In the genomic region with DNA sequence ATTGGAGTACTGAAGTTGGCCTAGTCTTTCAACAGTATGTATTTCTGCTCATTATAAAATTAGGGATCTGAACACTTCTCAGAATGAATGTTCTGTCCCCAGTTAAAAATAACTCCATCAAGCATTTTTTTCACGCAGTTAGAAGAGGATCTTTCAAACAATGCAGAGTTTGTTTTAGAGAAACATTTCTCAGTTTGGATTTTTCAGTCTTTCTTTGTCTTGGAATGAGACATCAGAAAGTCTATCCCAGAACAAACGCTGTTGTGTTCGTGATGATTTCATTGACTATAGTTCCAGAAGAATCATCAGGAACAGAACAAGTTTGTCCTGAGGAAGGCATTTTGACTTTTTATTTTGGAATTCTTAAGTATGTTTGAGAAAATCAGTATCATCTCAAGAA, we compare ENCODE assay signal across 25 cellular contexts.
A peak's percentile ranks its signal among the peaks of the same experiment; 100 is the strongest.
DNase-seq lines count a peak whose midpoint lies in the region; ATAC-seq and TF ChIP-seq lines count a peak whose summit lies in the region.
"Had no signal": no experiment of that assay in that cellular context is flagged by ENCODE, and none has a peak within 500 bp of the region (broad histone marks: within the 10 kb centered on the region; RNA-seq: fewer than 3 reads in every experiment).

No MANE protein-coding gene starts in this region.

- TF ChIP-seq POLR2A in tibial nerve (IDR thresholded peaks at IDR 0.05) (no peak), erythroblast (IDR thresholded peaks at IDR 0.05; ENCODE audit: low read length) (no peak)

- TF ChIP-seq CTCF in dorsolateral prefrontal cortex (IDR thresholded peaks at IDR 0.05 in 54 of 56, conservative IDR thresholded peaks at IDR 0.05 in 2 of 56; ENCODE audit: low read depth in 1 of 56, partially characterized antibody in 56 of 56) (peak in 2 of 56 donors; percentile 16 to 34), tibial nerve (IDR thresholded peaks at IDR 0.05) (no peak)

- DNase-seq in left ventricle myocardium superior (no peak), right cardiac atrium (no peak), dorsolateral prefrontal cortex (no peak), pons (ENCODE audit: low spot score) (peak; percentile 91), tibial nerve (ENCODE audit: low spot score in 2 of 2) (no peak), erythroblast (lab: John Stamatoyannopoulos, UW) (no peak), 8988T (no peak)
- DNase-seq in effector CD4-positive, alpha-beta T cell, result no peak
- DNase-seq: activated CD4-positive, alpha-beta T cell treated with anti-CD3 and anti-CD28 coated beads, Interleukin-2, amount 10 ng/mL, durations not matched to agents 7 days and 5 days; activated CD8-positive, alpha-beta memory T cell treated with anti-CD3 and anti-CD28 coated beads, Interleukin-2, amount 10 ng/mL, durations not matched to agents 7 days and 5 days; activated naive CD4-positive, alpha-beta T cell treated with anti-CD3 and anti-CD28 coated beads, Interleukin-2, amount 50 U/mL, for 16 hours; EL; Kasumi-1; NCI-H1092; NCI-H2029; NCI-H345; posterior cingulate gyrus; stimulated activated naive CD4-positive, alpha-beta T cell treated with Interleukin-2 at 50 U/mL for 16 hours; T-helper 17 cell; upper lobe of right lung had no signal

- peak; percentile 26 for ATAC-seq in left ventricle myocardium superior
- ATAC-seq in right cardiac atrium, result no peak
- ATAC-seq: A549; activated CD8-positive, alpha-beta memory T cell treated with anti-CD3 and anti-CD28 coated beads, Interleukin-2, amount 10 ng/mL, durations not matched to agents 7 days and 5 days; GM23338; left lobe of liver; T-helper 17 cell; upper lobe of right lung had no signal

- no peaks in the 10 kb centered on the region for H3K36me3 ChIP-seq in tibial nerve
- H3K36me3 ChIP-seq: BLaER1 treated with 17β-estradiol and CSF1 and Interleukin-3, amounts not matched to agents 10 nM and 100 nM; upper lobe of right lung had no signal

- intact Hi-C loops in left ventricle myocardium superior (cut with micrococcal nuclease) (no loop called here), right cardiac atrium (cut with DNase I) (no loop called here), dorsolateral prefrontal cortex (cut with DNase I) (loop anchor here in 1 of 2 donors (5.0 kb wide), 1 partner anchor 218 kb away; a partner anchor contains a TSS)

- H3K27ac ChIP-seq in right cardiac atrium (ENCODE audit: low read length) (no peak overlapping the region), dorsolateral prefrontal cortex (peak overlapping the region in 52 of 59 donors; percentile 3 to 89 (median 65)), tibial nerve (peak overlapping the region; percentile 26 to 89 (median 56))
- H3K27ac ChIP-seq: SK-N-MC, upper lobe of right lung had no signal

- TF ChIP-seq EP300 in tibial nerve (IDR thresholded peaks at IDR 0.05), result peak in 1 of 2 donors; percentile 35

- 52% methylated on average over 3 of the region's 3 CpGs for WGBS in right cardiac atrium
- WGBS in tibial nerve, 2 donors, result 14 to 29% methylated on average over 3 of the region's 3 CpGs

- H3K27me3 ChIP-seq in right cardiac atrium (ENCODE audit: control insufficient read depth, insufficient read depth) (no peaks in the 10 kb centered on the region), dorsolateral prefrontal cortex (no peaks in the 10 kb centered on the region), tibial nerve (no peaks in the 10 kb centered on the region)
- H3K27me3 ChIP-seq: BLaER1 treated with 17β-estradiol and CSF1 and Interleukin-3, amounts not matched to agents 10 nM and 100 nM; upper lobe of right lung had no signal

- H3K4me1 ChIP-seq in right cardiac atrium (ENCODE audit: control insufficient read depth, insufficient read depth, low read length) (peaks cover 6% of the 10 kb centered on the region), tibial nerve (peaks cover 0 to 36% (median 29%) of the 10 kb centered on the region in 4 donors)

- H3K4me3 ChIP-seq in right cardiac atrium (ENCODE audit: low read length) (no peak overlapping the region), dorsolateral prefrontal cortex (peak overlapping the region in 1 of 59 donors; percentile 6), tibial nerve (no peak overlapping the region)
- H3K4me3 ChIP-seq: A549; BLaER1 treated with 17β-estradiol and CSF1 and Interleukin-3, amounts not matched to agents 10 nM and 100 nM; GM23338; SK-N-MC; upper lobe of right lung had no signal

- H3K9me3 ChIP-seq in right cardiac atrium (ENCODE audit: control insufficient read depth, low read length) (no peaks in the 10 kb centered on the region), tibial nerve (no peaks in the 10 kb centered on the region)
- H3K9me3 ChIP-seq: A549; BLaER1 treated with 17β-estradiol and CSF1 and Interleukin-3, amounts not matched to agents 10 nM and 100 nM; upper lobe of right lung had no signal
